15 cellular contexts compared by ENCODE assay signal in the genomic region with DNA sequence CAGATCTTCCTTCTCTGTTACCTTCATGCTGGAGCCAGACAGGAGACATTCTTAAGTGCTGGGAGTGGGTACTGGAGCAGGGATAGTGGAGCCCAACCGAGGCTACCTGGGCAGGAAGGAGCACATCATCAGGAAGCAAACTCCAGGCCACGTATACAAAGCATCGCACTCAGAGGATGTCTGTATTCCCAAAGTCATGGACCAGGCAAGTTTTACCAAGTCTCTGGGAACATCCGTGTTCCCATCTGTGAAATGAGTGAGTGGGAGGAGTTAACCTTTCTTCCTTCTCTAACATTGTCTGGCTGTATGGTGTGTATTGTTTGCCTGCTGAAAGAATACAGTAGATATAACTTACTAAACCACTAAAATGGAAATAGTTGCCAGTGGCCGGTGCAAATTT.
DNase-seq lines count a peak whose midpoint lies in the region; ATAC-seq and TF ChIP-seq lines count a peak whose summit lies in the region.
"Had no signal": no experiment of that assay in that cellular context is flagged by ENCODE, and none has a peak within 500 bp of the region (broad histone marks: within the 10 kb centered on the region; RNA-seq: fewer than 3 reads in every experiment).

No MANE protein-coding gene starts in this region.

- H3K4me2 ChIP-seq in HCT116 (ENCODE audit: low read length): peak overlapping the region; percentile 59; the same call in 1 of the 2 replicates

- peak overlapping the region; percentile 97 for H2AFZ ChIP-seq in HCT116 (ENCODE audit: low read depth, low read length, poor library complexity, severe bottlenecking)

- H3K4me1 ChIP-seq in HCT116 (ENCODE audit: control insufficient read depth in 1 of 2, insufficient read depth in 2 of 2, low read length in 2 of 2): peaks cover 14 to 77% of the 10 kb centered on the region in 2 experiments

- H3K27ac Mint-ChIP-seq in activated CD4-positive, alpha-beta T cell treated with anti-CD3 and anti-CD28 coated beads for 36 hours: peak overlapping the region; percentile 72

- CTCF ChIA-PET in activated CD4-positive, alpha-beta T cell treated with anti-CD3 and anti-CD28 coated beads for 36 hours (lab: Charles Lee): no interaction called here
- CTCF ChIA-PET in HCT116 (lab: Charles Lee) (no interaction called here), RWPE1 (lab: Yijun Ruan, JAX) (no interaction called here)

- no peaks in the 10 kb centered on the region for H3K79me2 ChIP-seq in HCT116 (ENCODE audit: insufficient read depth, low read length)

- peaks cover 82% of the 10 kb centered on the region for H3K4me1 Mint-ChIP-seq in activated CD4-positive, alpha-beta T cell treated with anti-CD3 and anti-CD28 coated beads for 36 hours

- H3K4me3 ChIP-seq in HCT116 (replicated peaks in 1 of 2; ENCODE audit: low read depth in 1 of 2, low read length in 2 of 2): no peak overlapping the region

- H3K36me3 Mint-ChIP-seq in activated CD4-positive, alpha-beta T cell treated with anti-CD3 and anti-CD28 coated beads for 36 hours (ENCODE audit: low read depth): peaks cover 6% of the 10 kb centered on the region

- H3K9ac ChIP-seq in HCT116 (ENCODE audit: low read length): no peak overlapping the region

- RAD21 ChIA-PET in HCT116 (lab: Charles Lee; ENCODE audit: low non-redundant PET in 1 of 2, low total read pairs in 2 of 2, uncharacterized antibody in 2 of 2, unreplicated experiment in 2 of 2): no interaction called here

- no peak overlapping the region for H3K4me3 Mint-ChIP-seq in activated CD4-positive, alpha-beta T cell treated with anti-CD3 and anti-CD28 coated beads for 36 hours

- POLR2A ChIA-PET in activated CD4-positive, alpha-beta T cell treated with anti-CD3 and anti-CD28 coated beads for 36 hours (lab: Charles Lee): no interaction called here
- POLR2A ChIA-PET in HCT116 (lab: Charles Lee): no interaction called here
- POLR2A ChIA-PET in RWPE1 (lab: Yijun Ruan, JAX; ENCODE audit: low non-redundant PET): no interaction called here

- no peak for TF ChIP-seq RAD21 in HCT116 (IDR thresholded peaks at IDR 0.05; ENCODE audit: low read depth)

- ATAC-seq in activated CD4-positive, alpha-beta T cell treated with anti-CD3 and anti-CD28 coated beads for 36 hours: no peak
- ATAC-seq in HCT116: no peak
- ATAC-seq in HG02884 (IDR thresholded peaks at IDR 0.05; ENCODE audit: unreplicated experiment): no peak
- ATAC-seq in left colon: no peak

- intact Hi-C loops in activated CD4-positive, alpha-beta T cell treated with anti-CD3 and anti-CD28 coated beads for 36 hours (cut with DNase I, micrococcal nuclease): loop anchor here (5.0 to 10.0 kb wide), 5 partner anchors 263 to 1406 kb away; partner anchors contain the start of genes BARX2 (in 1 of the 2), PRDM10 (in 1 of the 2) and ZBTB44 (in 1 of the 2)
- intact Hi-C loops in HCT116 (cut with micrococcal nuclease): no loop called here
- intact Hi-C loops in left colon (cut with DNase I, micrococcal nuclease): no loop called here

- no TSS peak for BruUV-seq in HCT116 (replicated peaks; lab: Mats Ljungman, UMichigan)

- H3K9me3 Mint-ChIP-seq in activated CD4-positive, alpha-beta T cell treated with anti-CD3 and anti-CD28 coated beads for 36 hours (ENCODE audit: low read depth): peaks cover 5% of the 10 kb centered on the region

- H3K27me3 ChIP-seq in HCT116 (ENCODE audit: insufficient read depth, low read length): no peaks in the 10 kb centered on the region

- no peaks in the 10 kb centered on the region for H4K20me1 ChIP-seq in HCT116 (ENCODE audit: insufficient read depth)

- H3K9me2 ChIP-seq in HCT116 (ENCODE audit: insufficient read depth): no peaks in the 10 kb centered on the region

- no peak overlapping the region for H3K27ac ChIP-seq in HCT116 (ENCODE audit: low read depth, low read length)
- peak overlapping the region; percentile 74 for H3K27ac ChIP-seq in RWPE1
- H3K27ac ChIP-seq in epithelial cell of prostate: peak overlapping the region; percentile 99

- no peak for TF ChIP-seq CTCF in HCT116 (IDR thresholded peaks at IDR 0.05 in 2 of 3, conservative IDR thresholded peaks at IDR 0.05 in 1 of 3; ENCODE audit: borderline replicate concordance in 1 of 3, insufficient read depth in 1 of 3, low read depth in 2 of 3, low read length in 2 of 3)
- TF ChIP-seq CTCF in RWPE1 (conservative IDR thresholded peaks at IDR 0.05; ENCODE audit: low read depth): no peak

- H3K27me3 Mint-ChIP-seq in activated CD4-positive, alpha-beta T cell treated with anti-CD3 and anti-CD28 coated beads for 36 hours: peaks cover 7% of the 10 kb centered on the region

- H3K9me3 ChIP-seq in HCT116 (ENCODE audit: control insufficient read depth in 1 of 2, insufficient read depth in 1 of 2, low read depth in 1 of 2, low read length in 2 of 2): no peaks in the 10 kb centered on the region

- no peak for TF ChIP-seq POLR2A in HCT116 (IDR thresholded peaks at IDR 0.05; ENCODE audit: borderline replicate concordance, extremely low read depth, insufficient read depth, insufficient read length)

- H3K36me3 ChIP-seq in HCT116 (ENCODE audit: control insufficient read depth in 1 of 2, insufficient read depth in 2 of 2, low read length in 2 of 2): no peaks in the 10 kb centered on the region

- DNase-seq in activated CD4-positive, alpha-beta T cell treated with anti-CD3 and anti-CD28 coated beads for 36 hours: no peak
- no peak for DNase-seq in activated CD4-positive, alpha-beta T cell treated with anti-CD3 and anti-CD28 coated beads for 4 hours
- DNase-seq in HCT116 (ENCODE audit: low read depth, low spot score) (no peak), RWPE1 (ENCODE audit: low spot score) (no peak), epithelial cell of prostate (ENCODE audit: low read depth, low spot score) (no peak), left colon (no peak)
- DNase-seq in activated CD8-positive, alpha-beta memory T cell treated with anti-CD3 and anti-CD28 coated beads, Interleukin-2, amount 50 U/mL, for 48 hours: no peak
- DNase-seq: C1 segment of cervical spinal cord, EL, KBM-7, NCI-H1092, NCI-H187, NCI-H446, NCI-H82 had no signal

TF ChIP-seq in HCT116, 20 proteins besides CTCF, POLR2A, EP300 and RAD21:
- no peak for TF ChIP-seq ZFX (IDR thresholded peaks at IDR 0.05)
- TF ChIP-seq YY1 (IDR thresholded peaks at IDR 0.05; ENCODE audit: extremely low read depth, insufficient replicate concordance, low read depth, low read length): no peak
- TF ChIP-seq CEBPB (IDR thresholded peaks at IDR 0.05; ENCODE audit: low read depth): no peak
- no peak for TF ChIP-seq POLR2AphosphoS5 (IDR thresholded peaks at IDR 0.05; ENCODE audit: low read depth, low read length)
- TF ChIP-seq SRF (IDR thresholded peaks at IDR 0.05; ENCODE audit: low read depth): no peak
- TF ChIP-seq REST (IDR thresholded peaks at IDR 0.05; ENCODE audit: low read depth): no peak
- TF ChIP-seq, protein P1, sequence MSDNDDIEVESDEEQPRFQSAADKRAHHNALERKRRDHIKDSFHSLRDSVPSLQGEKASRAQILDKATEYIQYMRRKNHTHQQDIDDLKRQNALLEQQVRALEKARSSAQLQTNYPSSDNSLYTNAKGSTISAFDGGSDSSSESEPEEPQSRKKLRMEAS (IDR thresholded peaks at IDR 0.05): no peak
- no peak for TF ChIP-seq JUND (IDR thresholded peaks at IDR 0.05)
- no peak for TF ChIP-seq EZH2phosphoT487 (IDR thresholded peaks at IDR 0.05; ENCODE audit: borderline replicate concordance)
- TF ChIP-seq SP1 (IDR thresholded peaks at IDR 0.05; ENCODE audit: low read depth): no peak

Comparison
In these comparisons a context has a peak if more than half of its experiments do, and no peak if none do; other contexts are left out.
1. intact Hi-C loops: an anchor here in activated CD4-positive, alpha-beta T cell treated with anti-CD3 and anti-CD28 coated beads for 36 hours (5.0 to 10.0 kb wide); none called in HCT116 and left colon.